9 cellular contexts compared by ENCODE assay signal in genomic region chr20:23142162-23143050, GRCh38. TPM values are rescaled to one million over a fixed set of nuclear protein-coding genes. Genes with fewer than 3 reads are reported as not detected.
DNase-seq lines count a peak whose midpoint lies in the region; ATAC-seq and FAIRE-seq lines count a peak whose summit lies in the region.
"Had no signal": no experiment of that assay in that cellular context is flagged by ENCODE, and none has a peak within 500 bp of the region (broad histone marks: within the 10 kb centered on the region; RNA-seq: fewer than 3 reads in every experiment).

No MANE protein-coding gene starts in this region.

- no peak overlapping the region for H3K27ac ChIP-seq in naive thymus-derived CD4-positive, alpha-beta T cell (ENCODE audit: low read depth, low read length)

- peak; percentile 69 for ATAC-seq in GM19023 (IDR thresholded peaks at IDR 0.05; ENCODE audit: unreplicated experiment)
- peak; percentile 73 for ATAC-seq in HG03175 (IDR thresholded peaks at IDR 0.05; ENCODE audit: unreplicated experiment)
- peak; percentile 65 for ATAC-seq in naive thymus-derived CD4-positive, alpha-beta T cell

- H3K27me3 ChIP-seq in naive thymus-derived CD4-positive, alpha-beta T cell (ENCODE audit: control insufficient read depth in 2 of 2, insufficient read depth in 2 of 2, low read length in 2 of 2), result no peaks in the 10 kb centered on the region

- peaks cover 5% of the 10 kb centered on the region for H3K27me3 Mint-ChIP-seq in activated T-helper 2 cell treated with anti-CD3 and anti-CD28 coated beads, Interferon-gamma antibody, Interleukin-2, Interleukin-4, amounts not matched to agents 10 μg/mL and 5 μg/mL and 100 μg/mL, durations not matched to agents 14 hours and 24 hours and 36 hours (ENCODE audit: low read depth)
- H3K27me3 Mint-ChIP-seq in naive thymus-derived CD4-positive, alpha-beta T cell, result peaks cover 0 to 11% (median 4%) of the 10 kb centered on the region in 5 donors

- no peaks in the 10 kb centered on the region for H3K9me3 Mint-ChIP-seq in activated T-helper 2 cell treated with anti-CD3 and anti-CD28 coated beads, Interferon-gamma antibody, Interleukin-2, Interleukin-4, amounts not matched to agents 10 μg/mL and 5 μg/mL and 100 μg/mL, durations not matched to agents 14 hours and 24 hours and 36 hours
- peaks cover 0 to 1% (median 0%) of the 10 kb centered on the region in 11 donors for H3K9me3 Mint-ChIP-seq in naive thymus-derived CD4-positive, alpha-beta T cell

- no peak overlapping the region for H3K4me3 ChIP-seq in naive thymus-derived CD4-positive, alpha-beta T cell (ENCODE audit: low read length)
- H3K4me3 ChIP-seq: dorsolateral prefrontal cortex had no signal

- DNase-seq in activated T-helper 2 cell treated with anti-CD3 and anti-CD28 coated beads, Interferon-gamma antibody, Interleukin-2, Interleukin-4, amounts not matched to agents 10 μg/mL and 5 μg/mL and 100 μg/mL, durations not matched to agents 14 hours and 24 hours and 36 hours (ENCODE audit: low spot score), result peak; percentile 38
- no peak for DNase-seq in naive thymus-derived CD4-positive, alpha-beta T cell
- DNase-seq in Ammon's horn (ENCODE audit: low spot score) (no peak), NCI-H2196 (lab: John Stamatoyannopoulos, UW; ENCODE audit: unreplicated experiment) (no peak), HTR-8/SVneo (ENCODE audit: insufficient read length, low spot score) (no peak)
- DNase-seq in activated CD4-positive, alpha-beta T cell treated with anti-CD3 and anti-CD28 coated beads, Interleukin-2, amount 50 U/mL, for 48 hours, result no peak

- POLR2A ChIA-PET in naive thymus-derived CD4-positive, alpha-beta T cell (lab: Charles Lee), result no interaction called here

- FAIRE-seq in HTR-8/SVneo (lab: Jason Lieb, UNC), result no peak

- H3K27ac Mint-ChIP-seq in activated T-helper 2 cell treated with anti-CD3 and anti-CD28 coated beads, Interferon-gamma antibody, Interleukin-2, Interleukin-4, amounts not matched to agents 10 μg/mL and 5 μg/mL and 100 μg/mL, durations not matched to agents 14 hours and 24 hours and 36 hours, result peak overlapping the region; percentile 34
- peak overlapping the region in 1 of 9 donors; percentile 86 for H3K27ac Mint-ChIP-seq in naive thymus-derived CD4-positive, alpha-beta T cell

- no peaks in the 10 kb centered on the region for H3K36me3 Mint-ChIP-seq in activated T-helper 2 cell treated with anti-CD3 and anti-CD28 coated beads, Interferon-gamma antibody, Interleukin-2, Interleukin-4, amounts not matched to agents 10 μg/mL and 5 μg/mL and 100 μg/mL, durations not matched to agents 14 hours and 24 hours and 36 hours (ENCODE audit: low read depth)
- H3K36me3 Mint-ChIP-seq in naive thymus-derived CD4-positive, alpha-beta T cell, result no peaks in the 10 kb centered on the region

- intact Hi-C loops in activated T-helper 2 cell treated with anti-CD3 and anti-CD28 coated beads, Interferon-gamma antibody, Interleukin-2, Interleukin-4, amounts not matched to agents 10 μg/mL and 5 μg/mL and 100 μg/mL, durations not matched to agents 14 hours and 24 hours and 36 hours (cut with micrococcal nuclease), result loop anchor here (2.0 kb wide), 1 partner anchor 256 kb away; no protein-coding TSS in a partner anchor
- intact Hi-C loops in naive thymus-derived CD4-positive, alpha-beta T cell (cut with micrococcal nuclease), result no loop called here

- no peaks in the 10 kb centered on the region for H3K4me1 ChIP-seq in naive thymus-derived CD4-positive, alpha-beta T cell (ENCODE audit: control insufficient read depth in 2 of 2, insufficient read depth in 2 of 2, low read length in 2 of 2)

- H3K4me3 Mint-ChIP-seq in activated T-helper 2 cell treated with anti-CD3 and anti-CD28 coated beads, Interferon-gamma antibody, Interleukin-2, Interleukin-4, amounts not matched to agents 10 μg/mL and 5 μg/mL and 100 μg/mL, durations not matched to agents 14 hours and 24 hours and 36 hours (ENCODE audit: low read depth), result peak overlapping the region; percentile 14
- H3K4me3 Mint-ChIP-seq in naive thymus-derived CD4-positive, alpha-beta T cell, result peak overlapping the region in 1 of 10 donors; percentile 56

- H3K36me3 ChIP-seq in naive thymus-derived CD4-positive, alpha-beta T cell (ENCODE audit: control insufficient read depth in 2 of 3, insufficient read depth in 3 of 3, low read length in 3 of 3), result no peaks in the 10 kb centered on the region

- peaks cover 56% of the 10 kb centered on the region for H3K4me1 Mint-ChIP-seq in activated T-helper 2 cell treated with anti-CD3 and anti-CD28 coated beads, Interferon-gamma antibody, Interleukin-2, Interleukin-4, amounts not matched to agents 10 μg/mL and 5 μg/mL and 100 μg/mL, durations not matched to agents 14 hours and 24 hours and 36 hours (ENCODE audit: low read depth)
- H3K4me1 Mint-ChIP-seq in naive thymus-derived CD4-positive, alpha-beta T cell, result peaks cover 3 to 60% (median 5%) of the 10 kb centered on the region in 7 donors

- CTCF ChIA-PET in naive thymus-derived CD4-positive, alpha-beta T cell (lab: Charles Lee), result no interaction called here

- H3K9me3 ChIP-seq in naive thymus-derived CD4-positive, alpha-beta T cell (ENCODE audit: control insufficient read depth in 2 of 3, low read length in 3 of 3), result no peaks in the 10 kb centered on the region

RNA-seq across cellular contexts. Expression of gene CD93, which starts 56.3 kb away (rescaled TPM):
- total RNA-seq in activated T-helper 2 cell treated with anti-CD3 and anti-CD28 coated beads, Interferon-gamma antibody, Interleukin-2, Interleukin-4, amounts not matched to agents 10 μg/mL and 5 μg/mL and 100 μg/mL, durations not matched to agents 14 hours and 24 hours and 36 hours, result 1.9 and 2.0 TPM in 2 replicates
- total RNA-seq in naive thymus-derived CD4-positive, alpha-beta T cell, result 10 to 100 TPM in 1 of 5 experiments, 1 to 10 TPM in 2, under 1 TPM in 2; 0.32 to 61.2 (median 4.6) TPM
- under 1 TPM in 1 of 2 donors, not detected in 1; 0.02 TPM for polyA plus RNA-seq in naive thymus-derived CD4-positive, alpha-beta T cell
